17 cellular contexts compared by ENCODE assay signal in genomic region chr4:1563768-1564485, GRCh38.
DNase-seq lines count a peak whose midpoint lies in the region; ATAC-seq and TF ChIP-seq lines count a peak whose summit lies in the region.
"Had no signal": no experiment of that assay in that cellular context is flagged by ENCODE, and none has a peak within 500 bp of the region (broad histone marks: within the 10 kb centered on the region; RNA-seq: fewer than 3 reads in every experiment).

No MANE protein-coding gene starts in this region.

- no peaks in the 10 kb centered on the region for H3K27me3 Mint-ChIP-seq in WTC11 (ENCODE audit: low read depth)
- H3K27me3 Mint-ChIP-seq in neural progenitor cell (ENCODE audit: insufficient read depth, low read depth) = peaks cover 10% of the 10 kb centered on the region

- peak overlapping the region; percentile 27; the same call in 1 of the 2 replicates for H3K27ac Mint-ChIP-seq in WTC11
- H3K27ac Mint-ChIP-seq in neural progenitor cell = peak overlapping the region; percentile 46
- H3K27ac Mint-ChIP-seq: CD8-positive, alpha-beta T cell; GM23338 had no signal

- H4K20me1 ChIP-seq in neural progenitor cell (ENCODE audit: low read depth) = no peaks in the 10 kb centered on the region

- POLR2A ChIA-PET in WTC11 (lab: Charles Lee) = no interaction called here

- H3K36me3 Mint-ChIP-seq in WTC11 (no peaks in the 10 kb centered on the region), neural progenitor cell (no peaks in the 10 kb centered on the region)
- H3K36me3 Mint-ChIP-seq: CD8-positive, alpha-beta T cell had no signal

- no peak overlapping the region for H2AFZ ChIP-seq in neural progenitor cell (replicated peaks)
- H2AFZ ChIP-seq: GM23338 had no signal

- ATAC-seq in Right ventricle myocardium inferior (no peak), Right ventricle myocardium superior (ENCODE audit: poor library complexity) (no peak), WTC11 (no peak), HG03460 (IDR thresholded peaks at IDR 0.05; ENCODE audit: unreplicated experiment) (no peak)
- ATAC-seq: CD8-positive, alpha-beta T cell; GM23338; HCT116; HepG2 had no signal

- no peaks in the 10 kb centered on the region for H3K36me3 ChIP-seq in neural progenitor cell
- H3K36me3 ChIP-seq: BLaER1 treated with 17β-estradiol and CSF1 and Interleukin-3, amounts not matched to agents 10 nM and 100 nM had no signal

- H3K9me3 Mint-ChIP-seq in WTC11 (no peaks in the 10 kb centered on the region), neural progenitor cell (no peaks in the 10 kb centered on the region)
- H3K9me3 Mint-ChIP-seq: CD8-positive, alpha-beta T cell; GM23338 had no signal

- intact Hi-C loops in Right ventricle myocardium inferior (cut with DNase I) (no loop called here), Right ventricle myocardium superior (cut with DNase I) (no loop called here)

- TF ChIP-seq CTCF in WTC11 (IDR thresholded peaks at IDR 0.05) (no peak), neural progenitor cell (IDR thresholded peaks at IDR 0.05) (no peak)

- no peak overlapping the region for H3K4me2 ChIP-seq in neural progenitor cell
- H3K4me2 ChIP-seq: GM23338 had no signal

- no peaks in the 10 kb centered on the region for H3K27me3 ChIP-seq in neural progenitor cell

- no peak overlapping the region for H3K9ac ChIP-seq in neural progenitor cell

- H3K4me3 ChIP-seq in neural progenitor cell = no peak overlapping the region
- H3K4me3 ChIP-seq: BLaER1 treated with 17β-estradiol and CSF1 and Interleukin-3, amounts not matched to agents 10 nM and 100 nM; GM23338 had no signal

- H3F3A ChIP-seq in neural progenitor cell (ENCODE audit: low read depth) = peaks cover 3% of the 10 kb centered on the region

- H3K9me3 ChIP-seq in neural progenitor cell (ENCODE audit: low read depth) = no peaks in the 10 kb centered on the region
- H3K9me3 ChIP-seq: BLaER1 treated with 17β-estradiol and CSF1 and Interleukin-3, amounts not matched to agents 10 nM and 100 nM had no signal

- peaks cover 14% of the 10 kb centered on the region for H3K4me1 ChIP-seq in neural progenitor cell

- H3K4me3 Mint-ChIP-seq in WTC11 = no peak overlapping the region
- no peak overlapping the region for H3K4me3 Mint-ChIP-seq in neural progenitor cell
- H3K4me3 Mint-ChIP-seq: CD8-positive, alpha-beta T cell; GM23338 had no signal

- CTCF ChIA-PET in WTC11 (lab: Charles Lee) = interaction anchor here (0.6 to 2.1 kb wide), 5 partner anchors 11 to 76 kb away, joined by 3 to 6 read pairs (median 4); no protein-coding TSS in a partner anchor

- no peaks in the 10 kb centered on the region for H3K79me2 ChIP-seq in neural progenitor cell (ENCODE audit: low read depth)

- no peak overlapping the region for H3K27ac ChIP-seq in neural progenitor cell
- H3K27ac ChIP-seq: BLaER1 treated with 17β-estradiol and CSF1 and Interleukin-3, amounts not matched to agents 10 nM and 100 nM had no signal

- peak; percentile 68 for DNase-seq in Right ventricle myocardium inferior (ENCODE audit: missing footprints)
- DNase-seq in Right ventricle myocardium superior = no peak
- no peak for DNase-seq in WTC11 (ENCODE audit: low spot score)
- DNase-seq in neural progenitor cell (ENCODE audit: low spot score) = no peak
- DNase-seq in SIG-M5 treated with dmso at 0.1 percent for 504 hours (lab: John Stamatoyannopoulos, UW; ENCODE audit: unreplicated experiment) = no peak
- DNase-seq in activated effector memory CD4-positive, alpha-beta T cell treated with anti-CD3 and anti-CD28 coated beads, Interleukin-2, amount 50 U/mL, for 16 hours = no peak
- DNase-seq: 8988T, Calu3, DMS79 treated with DMSO at 0.1 percent for 48 hours, GF-D8, H7 had no signal

- peaks cover 12% of the 10 kb centered on the region for H3K4me1 Mint-ChIP-seq in WTC11
- peaks cover 13% of the 10 kb centered on the region for H3K4me1 Mint-ChIP-seq in neural progenitor cell

TF ChIP-seq in WTC11, 78 proteins besides CTCF, POLR2A, EP300 and RAD21 (continues in another document):
- TF ChIP-seq ZNF317 (CRISPR knock-in tag; IDR thresholded peaks at IDR 0.05; ENCODE audit: borderline replicate concordance, low read depth) (no peak), ELF4 (CRISPR knock-in tag; IDR thresholded peaks at IDR 0.05; ENCODE audit: low read depth) (no peak), ZNF121 (CRISPR knock-in tag; IDR thresholded peaks at IDR 0.05) (no peak), AR (CRISPR knock-in tag; IDR thresholded peaks at IDR 0.05) (no peak), ZNF671 (CRISPR knock-in tag; IDR thresholded peaks at IDR 0.05) (no peak), JUN (CRISPR knock-in tag; IDR thresholded peaks at IDR 0.05) (no peak)
- TF ChIP-seq, protein P1, sequence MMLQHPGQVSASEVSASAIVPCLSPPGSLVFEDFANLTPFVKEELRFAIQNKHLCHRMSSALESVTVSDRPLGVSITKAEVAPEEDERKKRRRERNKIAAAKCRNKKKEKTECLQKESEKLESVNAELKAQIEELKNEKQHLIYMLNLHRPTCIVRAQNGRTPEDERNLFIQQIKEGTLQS (CRISPR knock-in tag; conservative IDR thresholded peaks at IDR 0.05) = no peak
- TF ChIP-seq, protein P2, sequence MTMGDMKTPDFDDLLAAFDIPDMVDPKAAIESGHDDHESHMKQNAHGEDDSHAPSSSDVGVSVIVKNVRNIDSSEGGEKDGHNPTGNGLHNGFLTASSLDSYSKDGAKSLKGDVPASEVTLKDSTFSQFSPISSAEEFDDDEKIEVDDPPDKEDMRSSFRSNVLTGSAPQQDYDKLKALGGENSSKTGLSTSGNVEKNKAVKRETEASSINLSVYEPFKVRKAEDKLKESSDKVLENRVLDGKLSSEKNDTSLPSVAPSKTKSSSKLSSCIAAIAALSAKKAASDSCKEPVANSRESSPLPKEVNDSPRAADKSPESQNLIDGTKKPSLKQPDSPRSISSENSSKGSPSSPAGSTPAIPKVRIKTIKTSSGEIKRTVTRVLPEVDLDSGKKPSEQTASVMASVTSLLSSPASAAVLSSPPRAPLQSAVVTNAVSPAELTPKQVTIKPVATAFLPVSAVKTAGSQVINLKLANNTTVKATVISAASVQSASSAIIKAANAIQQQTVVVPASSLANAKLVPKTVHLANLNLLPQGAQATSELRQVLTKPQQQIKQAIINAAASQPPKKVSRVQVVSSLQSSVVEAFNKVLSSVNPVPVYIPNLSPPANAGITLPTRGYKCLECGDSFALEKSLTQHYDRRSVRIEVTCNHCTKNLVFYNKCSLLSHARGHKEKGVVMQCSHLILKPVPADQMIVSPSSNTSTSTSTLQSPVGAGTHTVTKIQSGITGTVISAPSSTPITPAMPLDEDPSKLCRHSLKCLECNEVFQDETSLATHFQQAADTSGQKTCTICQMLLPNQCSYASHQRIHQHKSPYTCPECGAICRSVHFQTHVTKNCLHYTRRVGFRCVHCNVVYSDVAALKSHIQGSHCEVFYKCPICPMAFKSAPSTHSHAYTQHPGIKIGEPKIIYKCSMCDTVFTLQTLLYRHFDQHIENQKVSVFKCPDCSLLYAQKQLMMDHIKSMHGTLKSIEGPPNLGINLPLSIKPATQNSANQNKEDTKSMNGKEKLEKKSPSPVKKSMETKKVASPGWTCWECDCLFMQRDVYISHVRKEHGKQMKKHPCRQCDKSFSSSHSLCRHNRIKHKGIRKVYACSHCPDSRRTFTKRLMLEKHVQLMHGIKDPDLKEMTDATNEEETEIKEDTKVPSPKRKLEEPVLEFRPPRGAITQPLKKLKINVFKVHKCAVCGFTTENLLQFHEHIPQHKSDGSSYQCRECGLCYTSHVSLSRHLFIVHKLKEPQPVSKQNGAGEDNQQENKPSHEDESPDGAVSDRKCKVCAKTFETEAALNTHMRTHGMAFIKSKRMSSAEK (CRISPR knock-in tag; IDR thresholded peaks at IDR 0.05; ENCODE audit: borderline replicate concordance) = no peak
- TF ChIP-seq, protein P3, sequence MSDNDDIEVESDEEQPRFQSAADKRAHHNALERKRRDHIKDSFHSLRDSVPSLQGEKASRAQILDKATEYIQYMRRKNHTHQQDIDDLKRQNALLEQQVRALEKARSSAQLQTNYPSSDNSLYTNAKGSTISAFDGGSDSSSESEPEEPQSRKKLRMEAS (CRISPR knock-in tag; IDR thresholded peaks at IDR 0.05) = no peak
- TF ChIP-seq, protein P4, sequence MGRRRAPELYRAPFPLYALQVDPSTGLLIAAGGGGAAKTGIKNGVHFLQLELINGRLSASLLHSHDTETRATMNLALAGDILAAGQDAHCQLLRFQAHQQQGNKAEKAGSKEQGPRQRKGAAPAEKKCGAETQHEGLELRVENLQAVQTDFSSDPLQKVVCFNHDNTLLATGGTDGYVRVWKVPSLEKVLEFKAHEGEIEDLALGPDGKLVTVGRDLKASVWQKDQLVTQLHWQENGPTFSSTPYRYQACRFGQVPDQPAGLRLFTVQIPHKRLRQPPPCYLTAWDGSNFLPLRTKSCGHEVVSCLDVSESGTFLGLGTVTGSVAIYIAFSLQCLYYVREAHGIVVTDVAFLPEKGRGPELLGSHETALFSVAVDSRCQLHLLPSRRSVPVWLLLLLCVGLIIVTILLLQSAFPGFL (CRISPR knock-in tag; IDR thresholded peaks at IDR 0.05; ENCODE audit: borderline replicate concordance) = no peak
- TF ChIP-seq, protein P5, sequence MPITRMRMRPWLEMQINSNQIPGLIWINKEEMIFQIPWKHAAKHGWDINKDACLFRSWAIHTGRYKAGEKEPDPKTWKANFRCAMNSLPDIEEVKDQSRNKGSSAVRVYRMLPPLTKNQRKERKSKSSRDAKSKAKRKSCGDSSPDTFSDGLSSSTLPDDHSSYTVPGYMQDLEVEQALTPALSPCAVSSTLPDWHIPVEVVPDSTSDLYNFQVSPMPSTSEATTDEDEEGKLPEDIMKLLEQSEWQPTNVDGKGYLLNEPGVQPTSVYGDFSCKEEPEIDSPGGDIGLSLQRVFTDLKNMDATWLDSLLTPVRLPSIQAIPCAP (CRISPR knock-in tag; IDR thresholded peaks at IDR 0.05) = no peak
